In genomic region chr10:99784731-99785441, GRCh38 we compare ENCODE assay signal across 1 cellular context.
A peak's percentile ranks its signal among the peaks of the same experiment; 100 is the strongest.
TF ChIP-seq lines count a peak whose summit lies in the region.

No MANE protein-coding gene starts in this region.

TF ChIP-seq in H1, 55 proteins besides CTCF, POLR2A, EP300 and RAD21:
- TF ChIP-seq MAX (IDR thresholded peaks at IDR 0.05) (no peak), JUN (IDR thresholded peaks at IDR 0.05; ENCODE audit: low read depth, low read length) (no peak), POU5F1 (IDR thresholded peaks at IDR 0.05; ENCODE audit: low read depth, low read length) (0 out of 2 replicates have a peak, but pooled peaks have one; percentile 47), CBX8 (IDR thresholded peaks at IDR 0.05; ENCODE audit: borderline replicate concordance, low read depth, low read length) (no peak)
